Comparison of ENCODE assay signal across 8 cellular contexts in genomic region chr2:96207778-96208143, GRCh38. TPM values are rescaled to one million over a fixed set of nuclear protein-coding genes. Genes with fewer than 3 reads are reported as not detected.
DNase-seq lines count a peak whose midpoint lies in the region; ATAC-seq and TF ChIP-seq lines count a peak whose summit lies in the region.

No MANE protein-coding gene starts in this region.

- ATAC-seq in CD8-positive, alpha-beta T cell = no peak
- ATAC-seq in HG02798 (IDR thresholded peaks at IDR 0.05; ENCODE audit: poor library complexity, unreplicated experiment) (peak; percentile 11), HG02610 (IDR thresholded peaks at IDR 0.05; ENCODE audit: unreplicated experiment) (no peak), GM18519 (IDR thresholded peaks at IDR 0.05; ENCODE audit: low FRiP score, unreplicated experiment) (no peak)

- H3K4me1 Mint-ChIP-seq in CD8-positive, alpha-beta T cell (ENCODE audit: low read depth) = peaks cover 60% of the 10 kb centered on the region
- peaks cover 56% of the 10 kb centered on the region for H3K4me1 Mint-ChIP-seq in activated naive CD8-positive, alpha-beta T cell (ENCODE audit: low read depth)

- WGBS in thyroid gland, 2 donors = 0 to 2% methylated on average over 6 to 11 of the region's 12 CpGs

- CTCF ChIA-PET in CD8-positive, alpha-beta T cell (lab: Charles Lee) = interaction anchor here (0.9 to 2.0 kb wide), 2 partner anchors 33 to 69 kb away, joined by 5 to 6 read pairs; partner anchors contain the start of gene ASTL

- TF ChIP-seq CTCF in CD8-positive, alpha-beta T cell (IDR thresholded peaks at IDR 0.05) = no peak
- no peak for TF ChIP-seq CTCF in kidney epithelial cell (IDR thresholded peaks at IDR 0.05; ENCODE audit: insufficient read depth, low read length, poor library complexity, severe bottlenecking)
- no peak for TF ChIP-seq CTCF in thyroid gland (IDR thresholded peaks at IDR 0.05)

- no peaks in the 10 kb centered on the region for H3K9me3 ChIP-seq in CD8-positive, alpha-beta T cell (ENCODE audit: low read length)
- no peaks in the 10 kb centered on the region for H3K9me3 ChIP-seq in thyroid gland

- H3K27ac ChIP-seq in CD8-positive, alpha-beta T cell (ENCODE audit: low read depth, low read length) = peak overlapping the region; percentile 75
- peak overlapping the region; percentile 94 to 98 (median 97) for H3K27ac ChIP-seq in thyroid gland

- H3K36me3 ChIP-seq in CD8-positive, alpha-beta T cell (ENCODE audit: insufficient read depth, low read length) = no peaks in the 10 kb centered on the region
- H3K36me3 ChIP-seq in kidney epithelial cell (ENCODE audit: control insufficient read depth, insufficient read depth, low read length) (no peaks in the 10 kb centered on the region), thyroid gland (no peaks in the 10 kb centered on the region)

- peak overlapping the region; percentile 91 for H3K4me3 ChIP-seq in CD8-positive, alpha-beta T cell (ENCODE audit: low read depth, low read length)
- H3K4me3 ChIP-seq in kidney epithelial cell (ENCODE audit: low read depth, low read length) (peak overlapping the region; percentile 88), thyroid gland (replicated peaks in 1 of 3) (peak overlapping the region; percentile 57 to 93 (median 90))

- H3K9me3 Mint-ChIP-seq in CD8-positive, alpha-beta T cell = no peaks in the 10 kb centered on the region
- no peaks in the 10 kb centered on the region for H3K9me3 Mint-ChIP-seq in activated naive CD8-positive, alpha-beta T cell (ENCODE audit: low read depth)

- H3K27ac Mint-ChIP-seq in CD8-positive, alpha-beta T cell = peak overlapping the region; percentile 99
- peak overlapping the region; percentile 93 for H3K27ac Mint-ChIP-seq in activated naive CD8-positive, alpha-beta T cell

- TF ChIP-seq POLR2A in thyroid gland (IDR thresholded peaks at IDR 0.05) = no peak

- intact Hi-C loops in CD8-positive, alpha-beta T cell (cut with DNase I, micrococcal nuclease) = loop anchor here (1.0 to 5.0 kb wide), 9 partner anchors 35 to 431 kb away; partner anchors contain the start of genes ARID5A (in 2 of the 2), CIAO1 (in 2 of the 2), DUSP2 (in 2 of the 2) and KANSL3 (in 1 of the 2)
- intact Hi-C loops in thyroid gland (cut with DNase I) = loop anchor here (2.0 kb wide), 1 partner anchor 57 kb away; the partner anchor contains the start of gene TMEM127

- H3K4me3 Mint-ChIP-seq in CD8-positive, alpha-beta T cell = peak overlapping the region; percentile 100
- peak overlapping the region; percentile 96 for H3K4me3 Mint-ChIP-seq in activated naive CD8-positive, alpha-beta T cell

- POLR2A ChIA-PET in CD8-positive, alpha-beta T cell (lab: Charles Lee) = interaction anchor here (0.8 to 2.4 kb wide), 19 partner anchors 8 to 97 kb away, joined by 3 to 13 read pairs (median 4); partner anchors contain the start of genes ASTL, CIAO1, DUSP2 and TMEM127

- peak in 1 of 7 experiments; percentile 2 for DNase-seq in CD8-positive, alpha-beta T cell
- DNase-seq in kidney epithelial cell (ENCODE audit: low read depth) (no peak), thyroid gland (no peak), NCI-H748 (lab: John Stamatoyannopoulos, UW; ENCODE audit: unreplicated experiment) (no peak)

- no peaks in the 10 kb centered on the region for H3K27me3 Mint-ChIP-seq in CD8-positive, alpha-beta T cell (ENCODE audit: low read depth)
- H3K27me3 Mint-ChIP-seq in activated naive CD8-positive, alpha-beta T cell = no peaks in the 10 kb centered on the region

- peaks cover 57% of the 10 kb centered on the region for H3K4me1 ChIP-seq in CD8-positive, alpha-beta T cell (ENCODE audit: insufficient read depth, low read length)
- H3K4me1 ChIP-seq in thyroid gland = peaks cover 43 to 44% of the 10 kb centered on the region in 2 donors

- peaks cover 21% of the 10 kb centered on the region for H3K36me3 Mint-ChIP-seq in CD8-positive, alpha-beta T cell
- H3K36me3 Mint-ChIP-seq in activated naive CD8-positive, alpha-beta T cell = peaks cover 9% of the 10 kb centered on the region

- H3K27me3 ChIP-seq in CD8-positive, alpha-beta T cell (ENCODE audit: insufficient read depth, low read length) = no peaks in the 10 kb centered on the region
- H3K27me3 ChIP-seq in kidney epithelial cell (ENCODE audit: control insufficient read depth, insufficient read depth, low read length) = no peaks in the 10 kb centered on the region
- H3K27me3 ChIP-seq in thyroid gland = no peaks in the 10 kb centered on the region

RNA-seq across cellular contexts. Expression of gene STARD7, which starts 0.9 kb away (rescaled TPM):
- 10 to 100 TPM; 75.3 to 85.1 TPM for total RNA-seq in CD8-positive, alpha-beta T cell
- total RNA-seq in kidney epithelial cell (96.1 and 104 TPM in 2 replicates), thyroid gland (100 to 1,000 TPM; 211 to 292 (median 266) TPM)

RNA-seq across cellular contexts. Expression of gene TMEM127, which starts 58.0 kb away (rescaled TPM):
- 10 to 100 TPM; 44.7 to 49.6 TPM for total RNA-seq in CD8-positive, alpha-beta T cell
- total RNA-seq in kidney epithelial cell (54.9 and 63.5 TPM in 2 replicates), thyroid gland (10 to 100 TPM; 45.7 to 53.6 (median 48.7) TPM)

RNA-seq across cellular contexts. Expression of gene CIAO1, which starts 58.3 kb away (rescaled TPM):
- total RNA-seq in CD8-positive, alpha-beta T cell = 10 to 100 TPM; 51.9 to 58.0 TPM
- total RNA-seq in kidney epithelial cell (73.7 and 114 TPM in 2 replicates), thyroid gland (100 to 1,000 TPM in 3 of 4 donors, 10 to 100 TPM in 1; 83.8 to 149 (median 119) TPM)
